In the genomic region with DNA sequence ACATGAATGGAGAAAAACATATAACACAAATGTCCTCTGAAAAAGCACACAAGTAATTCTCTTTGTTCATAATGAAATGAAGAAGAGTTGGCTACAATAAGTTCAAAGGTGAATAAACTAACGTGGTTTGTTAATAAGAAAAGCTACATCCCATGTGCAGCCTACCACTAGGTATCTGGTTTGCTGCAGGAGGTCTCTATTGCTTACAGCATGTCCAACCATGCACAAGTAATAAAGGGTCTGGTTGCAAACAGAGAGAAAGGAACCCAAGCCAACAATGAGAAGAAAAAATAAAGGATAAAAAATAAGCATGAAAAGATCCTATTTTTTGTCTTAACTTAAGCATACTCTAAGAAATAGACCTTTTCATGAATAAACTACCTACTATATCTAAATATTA, we compare ENCODE assay signal across 20 cellular contexts.
"Had no signal": no experiment of that assay in that cellular context is flagged by ENCODE, and none has a peak within 500 bp of the region (broad histone marks: within the 10 kb centered on the region; RNA-seq: fewer than 3 reads in every experiment).

No MANE protein-coding gene starts in this region.

- H3K9me3 ChIP-seq: neutrophil, psoas muscle, sigmoid colon, testis, tibial nerve, upper lobe of right lung, vagina had no signal

- FAIRE-seq: endothelial cell of umbilical vein had no signal

- H3K36me3 ChIP-seq: neutrophil, sigmoid colon, tibial nerve, upper lobe of right lung, vagina had no signal

- DNase-seq: effector CD4-positive, alpha-beta T cell; endodermal cell; erythroblast; foreskin keratinocyte; mesendoderm; naive B cell; psoas muscle; sigmoid colon; stimulated activated CD4-positive, alpha-beta T cell treated with anti-CD3 and anti-CD28 coated beads, Interleukin-2, amount 100 ng/mL, for 24 hours; stimulated activated CD4-positive, alpha-beta T cell treated with anti-CD3 and anti-CD28 coated beads, Interleukin-4, amount 100 ng/mL, for 4 hours; stimulated activated naive B cell treated with anti-CD40 and anti-IgM and Interleukin-4, amounts not matched to agents 10 μg/mL and 1 μg/mL and 100 μg/mL, for 72 hours; stimulated activated naive CD8-positive, alpha-beta T cell treated with anti-CD3 and anti-CD28 coated beads, Interleukin-15, amount 100 ng/mL, for 72 hours; testis; upper lobe of right lung had no signal

- H3K27ac ChIP-seq: foreskin keratinocyte, neutrophil, psoas muscle, sigmoid colon, skin epidermis, testis, tibial nerve, upper lobe of right lung, vagina had no signal

- H3K4me3 ChIP-seq: psoas muscle, sigmoid colon, skin epidermis, testis, tibial nerve, upper lobe of right lung, vagina had no signal

- H3K27me3 Mint-ChIP-seq: naive B cell; stimulated activated naive B cell treated with anti-CD40 and anti-IgM and Interleukin-4, amounts not matched to agents 10 μg/mL and 1 μg/mL and 100 μg/mL, for 72 hours; stimulated activated naive CD8-positive, alpha-beta T cell treated with anti-CD3 and anti-CD28 coated beads, Interleukin-15, amount 100 ng/mL, for 72 hours had no signal

- H3K4me3 Mint-ChIP-seq: endodermal cell; naive B cell; nephron; stimulated activated naive B cell treated with anti-CD40 and anti-IgM and Interleukin-4, amounts not matched to agents 10 μg/mL and 1 μg/mL and 100 μg/mL, for 72 hours; stimulated activated naive CD8-positive, alpha-beta T cell treated with anti-CD3 and anti-CD28 coated beads, Interleukin-15, amount 100 ng/mL, for 72 hours had no signal

- H3K27ac Mint-ChIP-seq: endodermal cell; naive B cell; nephron; stimulated activated naive B cell treated with anti-CD40 and anti-IgM and Interleukin-4, amounts not matched to agents 10 μg/mL and 1 μg/mL and 100 μg/mL, for 72 hours; stimulated activated naive CD8-positive, alpha-beta T cell treated with anti-CD3 and anti-CD28 coated beads, Interleukin-15, amount 100 ng/mL, for 72 hours had no signal

- H3K4me1 Mint-ChIP-seq: nephron had no signal

- H3K27me3 ChIP-seq: foreskin keratinocyte, neutrophil, sigmoid colon, testis, tibial nerve, upper lobe of right lung, vagina had no signal

- ATAC-seq: foreskin keratinocyte; psoas muscle; stimulated activated naive B cell treated with anti-CD40 and anti-IgM and Interleukin-4, amounts not matched to agents 10 μg/mL and 1 μg/mL and 100 μg/mL, for 72 hours; stimulated activated naive CD8-positive, alpha-beta T cell treated with anti-CD3 and anti-CD28 coated beads, Interleukin-15, amount 100 ng/mL, for 72 hours; upper lobe of right lung had no signal

- H3K9me3 Mint-ChIP-seq: endodermal cell; naive B cell; nephron; stimulated activated naive B cell treated with anti-CD40 and anti-IgM and Interleukin-4, amounts not matched to agents 10 μg/mL and 1 μg/mL and 100 μg/mL, for 72 hours; stimulated activated naive CD8-positive, alpha-beta T cell treated with anti-CD3 and anti-CD28 coated beads, Interleukin-15, amount 100 ng/mL, for 72 hours had no signal

- H3K4me1 ChIP-seq: foreskin keratinocyte, psoas muscle, sigmoid colon, testis, tibial nerve, upper lobe of right lung, vagina had no signal
